2 cellular contexts compared by ENCODE assay signal in the genomic region with DNA sequence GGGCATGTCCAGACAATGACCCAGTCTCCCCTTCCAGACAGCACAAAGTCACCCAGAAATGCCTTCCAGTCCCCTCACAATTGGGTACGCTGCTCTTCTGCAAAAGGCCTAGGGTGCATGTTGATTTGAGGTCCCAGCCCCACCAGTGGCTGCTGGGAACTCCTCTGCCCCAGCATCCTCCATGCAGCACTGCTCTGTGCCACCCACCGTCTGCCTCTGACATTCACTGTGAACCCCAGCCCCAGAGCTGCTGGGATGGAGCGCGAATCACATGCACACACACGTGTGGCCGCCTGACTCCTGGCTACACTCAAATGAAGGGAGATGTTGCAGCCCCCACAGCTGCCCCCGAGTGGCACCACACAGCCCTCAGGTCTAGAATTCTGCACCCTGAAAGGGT.
A peak's percentile ranks its signal among the peaks of the same experiment; 100 is the strongest.
TF ChIP-seq lines count a peak whose summit lies in the region.

No MANE protein-coding gene starts in this region.

TF ChIP-seq in HepG2, 621 proteins besides CTCF, POLR2A, EP300 and RAD21 (continues in another document):
- TF ChIP-seq ZNF687 (CRISPR knock-in tag; IDR thresholded peaks at IDR 0.05) (peak; percentile 55), IRF2 (CRISPR knock-in tag; IDR thresholded peaks at IDR 0.05) (no peak), ETV5 (CRISPR knock-in tag; IDR thresholded peaks at IDR 0.05; ENCODE audit: borderline replicate concordance) (no peak), THAP11 (CRISPR knock-in tag; IDR thresholded peaks at IDR 0.05) (no peak), THAP9 (CRISPR knock-in tag; IDR thresholded peaks at IDR 0.05; ENCODE audit: borderline replicate concordance) (no peak), NBN (conservative IDR thresholded peaks at IDR 0.05) (no peak), ZNF678 (CRISPR knock-in tag; IDR thresholded peaks at IDR 0.05) (no peak), ZNF768 (CRISPR knock-in tag; IDR thresholded peaks at IDR 0.05) (peak; percentile 27; the same call in 1 of the 2 replicates), ZBTB25 (CRISPR knock-in tag; IDR thresholded peaks at IDR 0.05) (no peak), ZNF281 (CRISPR knock-in tag; IDR thresholded peaks at IDR 0.05; ENCODE audit: borderline replicate concordance) (no peak), RARA (CRISPR knock-in tag; IDR thresholded peaks at IDR 0.05) (no peak), MTF1 (CRISPR knock-in tag; IDR thresholded peaks at IDR 0.05) (no peak)
- TF ChIP-seq, protein P1, sequence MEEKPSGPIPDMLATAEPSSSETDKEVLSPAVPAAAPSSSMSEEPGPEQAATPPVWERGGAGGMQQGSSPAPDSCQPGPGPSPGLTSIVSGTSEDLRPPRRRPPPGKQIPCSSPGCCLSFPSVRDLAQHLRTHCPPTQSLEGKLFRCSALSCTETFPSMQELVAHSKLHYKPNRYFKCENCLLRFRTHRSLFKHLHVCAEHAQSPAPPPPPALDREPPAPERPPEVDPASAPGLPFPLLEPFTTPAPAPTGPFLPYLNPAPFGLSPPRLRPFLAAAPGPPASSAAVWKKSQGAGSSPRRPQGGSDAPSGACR (CRISPR knock-in tag; IDR thresholded peaks at IDR 0.05) = no peak

TF ChIP-seq in WTC11, 78 proteins besides CTCF, POLR2A, EP300 and RAD21:
- TF ChIP-seq CBFB (CRISPR knock-in tag; IDR thresholded peaks at IDR 0.05; ENCODE audit: low read depth) (no peak), NFATC4 (CRISPR knock-in tag; IDR thresholded peaks at IDR 0.05) (no peak), CREB1 (CRISPR knock-in tag; IDR thresholded peaks at IDR 0.05) (no peak), SMAD3 (CRISPR knock-in tag; IDR thresholded peaks at IDR 0.05; ENCODE audit: borderline replicate concordance) (no peak), GTF2I (CRISPR knock-in tag; conservative IDR thresholded peaks at IDR 0.05) (no peak)
- TF ChIP-seq, protein P2, sequence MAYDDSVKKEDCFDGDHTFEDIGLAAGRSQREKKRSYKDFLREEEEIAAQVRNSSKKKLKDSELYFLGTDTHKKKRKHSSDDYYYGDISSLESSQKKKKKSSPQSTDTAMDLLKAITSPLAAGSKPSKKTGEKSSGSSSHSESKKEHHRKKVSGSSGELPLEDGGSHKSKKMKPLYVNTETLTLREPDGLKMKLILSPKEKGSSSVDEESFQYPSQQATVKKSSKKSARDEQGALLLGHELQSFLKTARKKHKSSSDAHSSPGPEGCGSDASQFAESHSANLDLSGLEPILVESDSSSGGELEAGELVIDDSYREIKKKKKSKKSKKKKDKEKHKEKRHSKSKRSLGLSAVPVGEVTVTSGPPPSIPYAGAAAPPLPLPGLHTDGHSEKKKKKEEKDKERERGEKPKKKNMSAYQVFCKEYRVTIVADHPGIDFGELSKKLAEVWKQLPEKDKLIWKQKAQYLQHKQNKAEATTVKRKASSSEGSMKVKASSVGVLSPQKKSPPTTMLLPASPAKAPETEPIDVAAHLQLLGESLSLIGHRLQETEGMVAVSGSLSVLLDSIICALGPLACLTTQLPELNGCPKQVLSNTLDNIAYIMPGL (CRISPR knock-in tag; IDR thresholded peaks at IDR 0.05) = no peak
- TF ChIP-seq, protein P3, sequence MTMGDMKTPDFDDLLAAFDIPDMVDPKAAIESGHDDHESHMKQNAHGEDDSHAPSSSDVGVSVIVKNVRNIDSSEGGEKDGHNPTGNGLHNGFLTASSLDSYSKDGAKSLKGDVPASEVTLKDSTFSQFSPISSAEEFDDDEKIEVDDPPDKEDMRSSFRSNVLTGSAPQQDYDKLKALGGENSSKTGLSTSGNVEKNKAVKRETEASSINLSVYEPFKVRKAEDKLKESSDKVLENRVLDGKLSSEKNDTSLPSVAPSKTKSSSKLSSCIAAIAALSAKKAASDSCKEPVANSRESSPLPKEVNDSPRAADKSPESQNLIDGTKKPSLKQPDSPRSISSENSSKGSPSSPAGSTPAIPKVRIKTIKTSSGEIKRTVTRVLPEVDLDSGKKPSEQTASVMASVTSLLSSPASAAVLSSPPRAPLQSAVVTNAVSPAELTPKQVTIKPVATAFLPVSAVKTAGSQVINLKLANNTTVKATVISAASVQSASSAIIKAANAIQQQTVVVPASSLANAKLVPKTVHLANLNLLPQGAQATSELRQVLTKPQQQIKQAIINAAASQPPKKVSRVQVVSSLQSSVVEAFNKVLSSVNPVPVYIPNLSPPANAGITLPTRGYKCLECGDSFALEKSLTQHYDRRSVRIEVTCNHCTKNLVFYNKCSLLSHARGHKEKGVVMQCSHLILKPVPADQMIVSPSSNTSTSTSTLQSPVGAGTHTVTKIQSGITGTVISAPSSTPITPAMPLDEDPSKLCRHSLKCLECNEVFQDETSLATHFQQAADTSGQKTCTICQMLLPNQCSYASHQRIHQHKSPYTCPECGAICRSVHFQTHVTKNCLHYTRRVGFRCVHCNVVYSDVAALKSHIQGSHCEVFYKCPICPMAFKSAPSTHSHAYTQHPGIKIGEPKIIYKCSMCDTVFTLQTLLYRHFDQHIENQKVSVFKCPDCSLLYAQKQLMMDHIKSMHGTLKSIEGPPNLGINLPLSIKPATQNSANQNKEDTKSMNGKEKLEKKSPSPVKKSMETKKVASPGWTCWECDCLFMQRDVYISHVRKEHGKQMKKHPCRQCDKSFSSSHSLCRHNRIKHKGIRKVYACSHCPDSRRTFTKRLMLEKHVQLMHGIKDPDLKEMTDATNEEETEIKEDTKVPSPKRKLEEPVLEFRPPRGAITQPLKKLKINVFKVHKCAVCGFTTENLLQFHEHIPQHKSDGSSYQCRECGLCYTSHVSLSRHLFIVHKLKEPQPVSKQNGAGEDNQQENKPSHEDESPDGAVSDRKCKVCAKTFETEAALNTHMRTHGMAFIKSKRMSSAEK (CRISPR knock-in tag; IDR thresholded peaks at IDR 0.05; ENCODE audit: borderline replicate concordance) = no peak
